12 cellular contexts compared by ENCODE assay signal in the genomic region with DNA sequence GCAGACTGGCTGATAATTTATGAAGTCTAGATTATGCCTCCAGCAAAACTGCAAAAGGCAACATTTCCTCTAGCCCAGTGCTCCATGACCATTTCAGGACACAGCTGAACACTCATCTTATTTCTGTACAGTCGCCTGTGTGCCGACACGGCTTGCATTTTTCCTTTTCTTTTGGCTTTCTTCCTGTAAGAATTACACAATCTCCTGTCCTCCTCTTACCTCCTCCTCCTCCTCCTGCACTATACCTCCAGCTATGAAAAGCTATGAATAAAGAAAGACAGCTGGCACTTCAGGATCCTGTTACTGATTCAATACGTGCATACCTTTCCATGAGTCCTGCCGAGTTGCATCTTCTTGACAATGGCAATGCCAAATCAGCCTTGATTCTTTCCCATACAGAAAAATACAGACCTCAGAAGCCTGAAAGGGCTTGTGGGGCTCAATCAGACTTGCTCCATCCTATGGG. TPM values are rescaled to one million over a fixed set of nuclear protein-coding genes. Genes with fewer than 3 reads are reported as not detected.
DNase-seq lines count a peak whose midpoint lies in the region; ATAC-seq, FAIRE-seq and TF ChIP-seq lines count a peak whose summit lies in the region.
"Had no signal": no experiment of that assay in that cellular context is flagged by ENCODE, and none has a peak within 500 bp of the region (broad histone marks: within the 10 kb centered on the region; RNA-seq: fewer than 3 reads in every experiment).

No MANE protein-coding gene starts in this region.

- peak; percentile 53 for ATAC-seq in body of pancreas
- no peak for ATAC-seq in activated CD4-positive, alpha-beta T cell treated with anti-CD3 and anti-CD28 coated beads for 36 hours
- ATAC-seq: activated T-helper 17 cell treated with anti-CD3 and anti-CD28 coated beads, Interleukin-2, amount 50 U/mL, for 72 hours; effector memory CD8-positive, alpha-beta T cell had no signal

- intact Hi-C loops in body of pancreas (cut with DNase I) (no loop called here), transverse colon (cut with DNase I; ENCODE audit: low total_unique reads) (no loop called here)
- intact Hi-C loops in activated CD4-positive, alpha-beta T cell treated with anti-CD3 and anti-CD28 coated beads for 36 hours (cut with DNase I, micrococcal nuclease): no loop called here

- no peak overlapping the region for H3K27ac Mint-ChIP-seq in activated CD4-positive, alpha-beta T cell treated with anti-CD3 and anti-CD28 coated beads for 36 hours
- H3K27ac Mint-ChIP-seq: activated T-helper 17 cell treated with anti-CD3 and anti-CD28 coated beads, Interleukin-2, amount 50 U/mL, for 72 hours; effector memory CD8-positive, alpha-beta T cell had no signal

- H2AFZ ChIP-seq in keratinocyte (ENCODE audit: control insufficient read depth, low read length): peak overlapping the region; percentile 27

- dilution Hi-C loops in keratinocyte (cut with MboI; ENCODE audit: extremely low pct_ligation_motif_present, low sequenced_read_pairs): no loop called here

- no peaks in the 10 kb centered on the region for H3K9me3 ChIP-seq in body of pancreas
- no peaks in the 10 kb centered on the region for H3K9me3 ChIP-seq in keratinocyte (ENCODE audit: control insufficient read depth, low read depth, low read length)
- H3K9me3 ChIP-seq in transverse colon: no peaks in the 10 kb centered on the region

- no peaks in the 10 kb centered on the region for H3K36me3 Mint-ChIP-seq in activated CD4-positive, alpha-beta T cell treated with anti-CD3 and anti-CD28 coated beads for 36 hours (ENCODE audit: low read depth)

- no peak overlapping the region for H3K4me3 Mint-ChIP-seq in activated CD4-positive, alpha-beta T cell treated with anti-CD3 and anti-CD28 coated beads for 36 hours
- H3K4me3 Mint-ChIP-seq: activated T-helper 17 cell treated with anti-CD3 and anti-CD28 coated beads, Interleukin-2, amount 50 U/mL, for 72 hours; effector memory CD8-positive, alpha-beta T cell had no signal

- peaks cover 7% of the 10 kb centered on the region for H3K9me3 Mint-ChIP-seq in activated CD4-positive, alpha-beta T cell treated with anti-CD3 and anti-CD28 coated beads for 36 hours (ENCODE audit: low read depth)

- H3K4me1 ChIP-seq in body of pancreas (peaks cover 15% of the 10 kb centered on the region), keratinocyte (ENCODE audit: control insufficient read depth, extremely low read depth, insufficient read depth, low read length) (peaks cover 10% of the 10 kb centered on the region), transverse colon (peaks cover 0 to 13% (median 0%) of the 10 kb centered on the region in 4 donors)

- no peaks in the 10 kb centered on the region for H4K20me1 ChIP-seq in keratinocyte (ENCODE audit: control insufficient read depth, extremely low read depth, insufficient read depth, low read length)

- no peak overlapping the region for H3K9ac ChIP-seq in keratinocyte (ENCODE audit: control insufficient read depth, extremely low read depth, insufficient read depth, low read length)
- H3K9ac ChIP-seq: KMS-11 had no signal

- peak overlapping the region; percentile 68 for H3K4me2 ChIP-seq in keratinocyte (ENCODE audit: control insufficient read depth, extremely low read depth, insufficient read depth, low read depth, low read length)
- H3K4me2 ChIP-seq: KMS-11 had no signal

- 16 to 23% methylated on average over 5 of the region's 5 CpGs for WGBS in body of pancreas, 2 donors
- WGBS in transverse colon (ENCODE audit: low coverage in 1 of 2), 2 donors: 43 to 52% methylated on average over 5 of the region's 5 CpGs

- FAIRE-seq in keratinocyte (lab: Jason Lieb, UNC): peak; percentile 94
- FAIRE-seq: A204.1 had no signal

- TF ChIP-seq CTCF in body of pancreas (IDR thresholded peaks at IDR 0.05) (no peak), keratinocyte (optimal IDR thresholded peaks at IDR 0.05 in 1 of 3, IDR thresholded peaks at IDR 0.05 in 1 of 3, conservative IDR thresholded peaks at IDR 0.05 in 1 of 3; ENCODE audit: extremely low read depth in 1 of 3, insufficient read depth in 2 of 3, low read length in 3 of 3) (no peak), transverse colon (IDR thresholded peaks at IDR 0.05) (no peak)

- no peaks in the 10 kb centered on the region for H3K79me2 ChIP-seq in keratinocyte (ENCODE audit: control insufficient read depth, insufficient read depth, low read length)

- no peaks in the 10 kb centered on the region for H3K9me1 ChIP-seq in keratinocyte (ENCODE audit: control insufficient read depth, extremely low read depth, insufficient read depth, low read length)

- H3K27me3 Mint-ChIP-seq in activated CD4-positive, alpha-beta T cell treated with anti-CD3 and anti-CD28 coated beads for 36 hours: peaks cover 2% of the 10 kb centered on the region
- H3K27me3 Mint-ChIP-seq: activated T-helper 17 cell treated with anti-CD3 and anti-CD28 coated beads, Interleukin-2, amount 50 U/mL, for 72 hours had no signal

- CTCF ChIA-PET in activated CD4-positive, alpha-beta T cell treated with anti-CD3 and anti-CD28 coated beads for 36 hours (lab: Charles Lee): no interaction called here

- no peak overlapping the region for H3K4me3 ChIP-seq in body of pancreas
- H3K4me3 ChIP-seq in keratinocyte (ENCODE audit: control insufficient read depth in 2 of 3, extremely low read depth in 1 of 3, insufficient read depth in 2 of 3, low read depth in 1 of 3, low read length in 3 of 3): peak overlapping the region in 1 of 3 experiments; percentile 25
- no peak overlapping the region for H3K4me3 ChIP-seq in transverse colon

- H3K27ac ChIP-seq in body of pancreas (no peak overlapping the region), keratinocyte (ENCODE audit: control insufficient read depth, insufficient read depth, low read length) (no peak overlapping the region), transverse colon (peak overlapping the region; percentile 38 to 78 (median 60))
- H3K27ac ChIP-seq: KMS-11 had no signal

- POLR2A ChIA-PET in activated CD4-positive, alpha-beta T cell treated with anti-CD3 and anti-CD28 coated beads for 36 hours (lab: Charles Lee): no interaction called here

- no peaks in the 10 kb centered on the region for H3K4me1 Mint-ChIP-seq in activated CD4-positive, alpha-beta T cell treated with anti-CD3 and anti-CD28 coated beads for 36 hours

- no peaks in the 10 kb centered on the region for H3K36me3 ChIP-seq in body of pancreas (replicated peaks in 1 of 2; ENCODE audit: insufficient read depth in 1 of 2, low read depth in 2 of 2)
- no peaks in the 10 kb centered on the region for H3K36me3 ChIP-seq in keratinocyte (ENCODE audit: control insufficient read depth in 2 of 2, extremely low read depth in 1 of 2, insufficient read depth in 2 of 2, low read length in 2 of 2)
- no peaks in the 10 kb centered on the region for H3K36me3 ChIP-seq in transverse colon

- peak; percentile 60 for DNase-seq in NCI-H2171 treated with DMSO at 0.1 percent for 48 hours (lab: John Stamatoyannopoulos, UW)
- no peak for DNase-seq in NCI-H2171 (lab: John Stamatoyannopoulos, UW)
- DNase-seq in body of pancreas: peak in 1 of 4 donors; percentile 22
- no peak for DNase-seq in keratinocyte (ENCODE audit: low read depth, low spot score)
- no peak for DNase-seq in transverse colon
- DNase-seq in stimulated activated naive CD4-positive, alpha-beta T cell (lab: John Stamatoyannopoulos, UW): no peak
- no peak for DNase-seq in activated CD4-positive, alpha-beta T cell treated with anti-CD3 and anti-CD28 coated beads for 36 hours
- DNase-seq in cerebellar nuclear complex (lab: John Stamatoyannopoulos, UW): no peak
- DNase-seq: effector memory CD8-positive, alpha-beta T cell had no signal

- TF ChIP-seq POLR2A in body of pancreas (IDR thresholded peaks at IDR 0.05) (no peak), transverse colon (IDR thresholded peaks at IDR 0.05) (no peak)

- H3K27me3 ChIP-seq in body of pancreas (no peaks in the 10 kb centered on the region), keratinocyte (ENCODE audit: control insufficient read depth, extremely low read depth, insufficient read depth, low read length) (no peaks in the 10 kb centered on the region), transverse colon (no peaks in the 10 kb centered on the region)

- in situ Hi-C loops in transverse colon (cut with MboI; ENCODE audit: low pct_ligation_motif_present in 1 of 4, low pct_unique_long_range_greater_than_20kb in 1 of 4, low sequenced_read_pairs in 3 of 4): no loop called here

- TF ChIP-seq EP300 in transverse colon (IDR thresholded peaks at IDR 0.05; ENCODE audit: low read depth): no peak

RNA-seq across cellular contexts. Expression of gene TRIB2, which starts 32.2 kb away (rescaled TPM):
- total RNA-seq in body of pancreas (10 to 100 TPM; 49.3 to 99.2 TPM), transverse colon (100 to 1,000 TPM in 1 of 4 donors, 10 to 100 TPM in 3; 14.2 to 109 (median 36.1) TPM)
- polyA plus RNA-seq in keratinocyte: 4.6 to 8.8 TPM (median 7.7 TPM) in 3 replicates
- 1.1 TPM for polyA plus RNA-seq in keratinocyte (2011; ENCODE audit: low read depth)
- polyA plus RNA-seq in keratinocyte (2011; cell fraction: cytosol; rRNA removed): 4.7 and 4.8 TPM in 2 replicates
- 14.6 and 18.5 TPM in 2 replicates for polyA plus RNA-seq in keratinocyte (2011; cell fraction: nucleus; rRNA removed)
- polyA plus RNA-seq in keratinocyte (2012; ENCODE audit: low replicate concordance): 2.0 and 9.6 TPM in 2 replicates
- polyA minus RNA-seq in keratinocyte: 4.8 to 7.4 TPM (median 6.8 TPM) in 3 replicates
- polyA minus RNA-seq in keratinocyte (2011; cell fraction: cytosol; rRNA and poly(A)+ RNA removed): 6.9 TPM
- 8.1 and 9.8 TPM in 2 replicates for polyA minus RNA-seq in keratinocyte (2011; cell fraction: nucleus; rRNA and poly(A)+ RNA removed)
- 1 to 10 TPM; 2.7 to 3.7 TPM for total RNA-seq in activated CD4-positive, alpha-beta T cell treated with anti-CD3 and anti-CD28 coated beads for 36 hours

Comparison
In these comparisons a context has a peak if more than half of its experiments do, and no peak if none do; other contexts are left out.
1. H3K27ac ChIP-seq: peak in transverse colon (4 of 4); none in body of pancreas (0 of 4) and keratinocyte (single experiment).